1 cellular context compared by ENCODE assay signal in the genomic region with DNA sequence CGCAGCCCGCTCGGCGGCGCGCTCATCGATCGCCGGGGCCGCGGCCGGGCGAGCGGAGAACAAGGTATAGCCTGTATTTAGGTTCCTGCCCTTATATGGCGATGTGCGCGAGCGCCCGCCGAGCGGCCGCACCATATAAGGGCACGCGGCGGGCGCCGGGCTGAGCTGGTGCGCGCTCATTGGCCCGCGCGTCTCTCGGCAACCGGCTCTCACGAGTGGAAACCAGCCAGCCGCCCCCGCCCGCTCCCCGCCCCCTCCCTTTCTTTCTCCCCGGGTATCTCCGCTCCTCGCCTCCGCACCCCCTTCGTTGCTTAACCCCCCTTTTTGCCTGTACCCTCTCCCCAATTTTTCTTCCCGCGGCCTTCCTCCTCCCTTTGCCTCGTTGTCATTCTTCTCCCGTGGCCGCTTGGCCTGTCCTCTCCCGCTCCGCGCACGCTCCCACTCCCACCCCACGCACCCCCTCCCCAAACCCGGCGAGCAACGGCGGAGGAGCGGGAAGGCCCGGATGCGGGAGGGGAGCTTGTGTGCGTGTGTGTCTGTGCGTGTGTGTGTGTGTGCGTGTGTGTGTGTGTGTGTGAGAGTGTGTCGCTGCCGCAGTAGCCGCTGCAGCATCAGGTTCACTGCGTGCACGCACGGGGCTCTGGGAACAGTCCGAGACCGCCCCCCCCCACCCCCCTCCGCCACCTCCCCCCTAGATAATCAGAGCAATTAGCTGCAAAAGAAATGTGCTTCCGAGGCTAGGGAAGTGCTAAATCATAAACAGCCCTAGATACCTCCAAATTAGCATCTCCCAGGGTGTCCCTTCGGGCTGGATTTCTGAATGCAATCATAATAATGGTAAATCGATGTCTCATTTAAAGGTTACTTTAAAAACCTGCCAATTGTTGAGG.
TF ChIP-seq lines count a peak whose summit lies in the region.

No MANE protein-coding gene starts in this region.

TF ChIP-seq in K562, 482 proteins besides CTCF, POLR2A, EP300 and RAD21 (continued from another document and continues in another):
- TF ChIP-seq ZBTB40 (IDR thresholded peaks at IDR 0.05): peak; percentile 53
- no peak for TF ChIP-seq ZBTB40 (CRISPR knock-in tag; IDR thresholded peaks at IDR 0.05)
- TF ChIP-seq MEF2D (tag; conservative IDR thresholded peaks at IDR 0.05; ENCODE audit: low read depth): no peak
- TF ChIP-seq NCOR1 (IDR thresholded peaks at IDR 0.05): no peak
- TF ChIP-seq PHB2 (IDR thresholded peaks at IDR 0.05; ENCODE audit: low read depth): no peak
- TF ChIP-seq ERF (CRISPR knock-in tag; IDR thresholded peaks at IDR 0.05): no peak
- no peak for TF ChIP-seq MCM7 (IDR thresholded peaks at IDR 0.05)
- TF ChIP-seq, protein P1, sequence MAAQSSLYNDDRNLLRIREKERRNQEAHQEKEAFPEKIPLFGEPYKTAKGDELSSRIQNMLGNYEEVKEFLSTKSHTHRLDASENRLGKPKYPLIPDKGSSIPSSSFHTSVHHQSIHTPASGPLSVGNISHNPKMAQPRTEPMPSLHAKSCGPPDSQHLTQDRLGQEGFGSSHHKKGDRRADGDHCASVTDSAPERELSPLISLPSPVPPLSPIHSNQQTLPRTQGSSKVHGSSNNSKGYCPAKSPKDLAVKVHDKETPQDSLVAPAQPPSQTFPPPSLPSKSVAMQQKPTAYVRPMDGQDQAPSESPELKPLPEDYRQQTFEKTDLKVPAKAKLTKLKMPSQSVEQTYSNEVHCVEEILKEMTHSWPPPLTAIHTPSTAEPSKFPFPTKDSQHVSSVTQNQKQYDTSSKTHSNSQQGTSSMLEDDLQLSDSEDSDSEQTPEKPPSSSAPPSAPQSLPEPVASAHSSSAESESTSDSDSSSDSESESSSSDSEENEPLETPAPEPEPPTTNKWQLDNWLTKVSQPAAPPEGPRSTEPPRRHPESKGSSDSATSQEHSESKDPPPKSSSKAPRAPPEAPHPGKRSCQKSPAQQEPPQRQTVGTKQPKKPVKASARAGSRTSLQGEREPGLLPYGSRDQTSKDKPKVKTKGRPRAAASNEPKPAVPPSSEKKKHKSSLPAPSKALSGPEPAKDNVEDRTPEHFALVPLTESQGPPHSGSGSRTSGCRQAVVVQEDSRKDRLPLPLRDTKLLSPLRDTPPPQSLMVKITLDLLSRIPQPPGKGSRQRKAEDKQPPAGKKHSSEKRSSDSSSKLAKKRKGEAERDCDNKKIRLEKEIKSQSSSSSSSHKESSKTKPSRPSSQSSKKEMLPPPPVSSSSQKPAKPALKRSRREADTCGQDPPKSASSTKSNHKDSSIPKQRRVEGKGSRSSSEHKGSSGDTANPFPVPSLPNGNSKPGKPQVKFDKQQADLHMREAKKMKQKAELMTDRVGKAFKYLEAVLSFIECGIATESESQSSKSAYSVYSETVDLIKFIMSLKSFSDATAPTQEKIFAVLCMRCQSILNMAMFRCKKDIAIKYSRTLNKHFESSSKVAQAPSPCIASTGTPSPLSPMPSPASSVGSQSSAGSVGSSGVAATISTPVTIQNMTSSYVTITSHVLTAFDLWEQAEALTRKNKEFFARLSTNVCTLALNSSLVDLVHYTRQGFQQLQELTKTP (IDR thresholded peaks at IDR 0.05; ENCODE audit: low read depth in 1 of 2, partially characterized antibody in 2 of 2): no peak
- TF ChIP-seq NR2C1 (IDR thresholded peaks at IDR 0.05): no peak
- no peak for TF ChIP-seq NR2C1 (tag; IDR thresholded peaks at IDR 0.05)
- TF ChIP-seq NCOA4 (IDR thresholded peaks at IDR 0.05; ENCODE audit: partially characterized antibody): no peak
- TF ChIP-seq PTTG1 (tag; IDR thresholded peaks at IDR 0.05; ENCODE audit: low read depth): no peak
- TF ChIP-seq SMARCC2 (IDR thresholded peaks at IDR 0.05; ENCODE audit: low read depth): no peak
- TF ChIP-seq CHCHD3 (CRISPR knock-in tag; IDR thresholded peaks at IDR 0.05): no peak
- TF ChIP-seq U2AF1 (optimal IDR thresholded peaks at IDR 0.05; ENCODE audit: low read depth, low read length): no peak
- TF ChIP-seq MTF1 (CRISPR knock-in tag; IDR thresholded peaks at IDR 0.05; ENCODE audit: borderline replicate concordance): no peak
- 0 out of 2 replicates have a peak, but pooled peaks have one; percentile 43 for TF ChIP-seq ZNF830 (CRISPR knock-in tag; IDR thresholded peaks at IDR 0.05)
- TF ChIP-seq GTF2B (IDR thresholded peaks at IDR 0.05; ENCODE audit: extremely low read depth, insufficient read length): no peak
- peak; percentile 91; the same call in 1 of the 2 replicates for TF ChIP-seq BACH1 (tag; IDR thresholded peaks at IDR 0.05)
- TF ChIP-seq, protein P2, sequence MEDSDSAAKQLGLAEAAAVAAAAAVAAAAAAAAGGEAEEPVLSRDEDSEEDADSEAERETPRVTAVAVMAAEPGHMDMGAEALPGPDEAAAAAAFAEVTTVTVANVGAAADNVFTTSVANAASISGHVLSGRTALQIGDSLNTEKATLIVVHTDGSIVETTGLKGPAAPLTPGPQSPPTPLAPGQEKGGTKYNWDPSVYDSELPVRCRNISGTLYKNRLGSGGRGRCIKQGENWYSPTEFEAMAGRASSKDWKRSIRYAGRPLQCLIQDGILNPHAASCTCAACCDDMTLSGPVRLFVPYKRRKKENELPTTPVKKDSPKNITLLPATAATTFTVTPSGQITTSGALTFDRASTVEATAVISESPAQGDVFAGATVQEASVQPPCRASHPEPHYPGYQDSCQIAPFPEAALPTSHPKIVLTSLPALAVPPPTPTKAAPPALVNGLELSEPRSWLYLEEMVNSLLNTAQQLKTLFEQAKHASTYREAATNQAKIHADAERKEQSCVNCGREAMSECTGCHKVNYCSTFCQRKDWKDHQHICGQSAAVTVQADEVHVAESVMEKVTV (CRISPR knock-in tag; IDR thresholded peaks at IDR 0.05): no peak
- no peak for TF ChIP-seq ZC3H11A (IDR thresholded peaks at IDR 0.05; ENCODE audit: low read depth, low read length)
- no peak for TF ChIP-seq ESRRA (IDR thresholded peaks at IDR 0.05; ENCODE audit: borderline replicate concordance, low read depth)
- TF ChIP-seq SMARCE1 (IDR thresholded peaks at IDR 0.05): peak; percentile 65; the same call in 1 of the 2 replicates
- no peak for TF ChIP-seq TAF15 (IDR thresholded peaks at IDR 0.05; ENCODE audit: low read depth, low read length)
- TF ChIP-seq ELF1 (tag; IDR thresholded peaks at IDR 0.05): no peak
- 0 out of 4 replicates have a peak, but pooled peaks of 1 of the 2 experiments have one; percentile 14 for TF ChIP-seq ZMIZ1 (IDR thresholded peaks at IDR 0.05; ENCODE audit: low read depth in 2 of 2, low read length in 2 of 2)
- TF ChIP-seq FOXJ3 (CRISPR knock-in tag; IDR thresholded peaks at IDR 0.05): no peak
- TF ChIP-seq ETS2 (tag; IDR thresholded peaks at IDR 0.05; ENCODE audit: borderline replicate concordance, poor library complexity, severe bottlenecking): no peak
- TF ChIP-seq HNRNPUL1 (IDR thresholded peaks at IDR 0.05; ENCODE audit: low read length): no peak
- TF ChIP-seq, protein P3, sequence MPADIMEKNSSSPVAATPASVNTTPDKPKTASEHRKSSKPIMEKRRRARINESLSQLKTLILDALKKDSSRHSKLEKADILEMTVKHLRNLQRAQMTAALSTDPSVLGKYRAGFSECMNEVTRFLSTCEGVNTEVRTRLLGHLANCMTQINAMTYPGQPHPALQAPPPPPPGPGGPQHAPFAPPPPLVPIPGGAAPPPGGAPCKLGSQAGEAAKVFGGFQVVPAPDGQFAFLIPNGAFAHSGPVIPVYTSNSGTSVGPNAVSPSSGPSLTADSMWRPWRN (IDR thresholded peaks at IDR 0.05; ENCODE audit: low read depth): no peak
- TF ChIP-seq KLF1 (tag; IDR thresholded peaks at IDR 0.05): no peak
- TF ChIP-seq PRMT5 (CRISPR knock-in tag; IDR thresholded peaks at IDR 0.05): no peak
- TF ChIP-seq ELF4 (CRISPR knock-in tag; IDR thresholded peaks at IDR 0.05): peak; percentile 90
- no peak for TF ChIP-seq XRCC4 (IDR thresholded peaks at IDR 0.05; ENCODE audit: extremely low read depth, insufficient read depth, insufficient read length)
- TF ChIP-seq, protein P4, sequence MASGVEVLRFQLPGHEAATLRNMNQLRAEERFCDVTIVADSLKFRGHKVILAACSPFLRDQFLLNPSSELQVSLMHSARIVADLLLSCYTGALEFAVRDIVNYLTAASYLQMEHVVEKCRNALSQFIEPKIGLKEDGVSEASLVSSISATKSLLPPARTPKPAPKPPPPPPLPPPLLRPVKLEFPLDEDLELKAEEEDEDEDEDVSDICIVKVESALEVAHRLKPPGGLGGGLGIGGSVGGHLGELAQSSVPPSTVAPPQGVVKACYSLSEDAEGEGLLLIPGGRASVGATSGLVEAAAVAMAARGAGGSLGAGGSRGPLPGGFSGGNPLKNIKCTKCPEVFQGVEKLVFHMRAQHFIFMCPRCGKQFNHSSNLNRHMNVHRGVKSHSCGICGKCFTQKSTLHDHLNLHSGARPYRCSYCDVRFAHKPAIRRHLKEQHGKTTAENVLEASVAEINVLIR (CRISPR knock-in tag; IDR thresholded peaks at IDR 0.05): no peak
- no peak for TF ChIP-seq ZNF165 (CRISPR knock-in tag; IDR thresholded peaks at IDR 0.05; ENCODE audit: borderline replicate concordance)
- TF ChIP-seq MXI1 (IDR thresholded peaks at IDR 0.05; ENCODE audit: low read depth, low read length): peak; percentile 58
